In genomic region chr20:50200482-50201104, GRCh38 we compare ENCODE assay signal across 17 cellular contexts. TPM values are rescaled to one million over a fixed set of nuclear protein-coding genes. Genes with fewer than 3 reads are reported as not detected.
DNase-seq lines count a peak whose midpoint lies in the region; ATAC-seq and TF ChIP-seq lines count a peak whose summit lies in the region.
"Had no signal": no experiment of that assay in that cellular context is flagged by ENCODE, and none has a peak within 500 bp of the region (broad histone marks: within the 10 kb centered on the region; RNA-seq: fewer than 3 reads in every experiment).

No MANE protein-coding gene starts in this region.

- H3K4me3 Mint-ChIP-seq in MCF 10A (ENCODE audit: unreplicated experiment), result no peak overlapping the region
- H3K4me3 Mint-ChIP-seq in endodermal cell, result no peak overlapping the region

- no peak for DNase-seq in MCF 10A (ENCODE audit: unreplicated experiment)
- no peak for DNase-seq in mammary epithelial cell
- DNase-seq in endodermal cell, result peak; percentile 43
- peak in 1 of 3 donors; percentile 62 for DNase-seq in right lobe of liver
- peak; percentile 63 to 94 for DNase-seq in gastrocnemius medialis
- DNase-seq in activated T-cell treated with anti-CD3 and anti-CD28 coated beads, Interleukin-2, amount 50 U/mL, for 48 hours, result no peak
- no peak for DNase-seq in dermis blood vessel endothelial cell
- no peak for DNase-seq in central memory CD4-positive, alpha-beta T cell
- DNase-seq: DMS153, NCI-H1048, NCI-H1694, NCI-H446, NCI-H774 had no signal

- no peak overlapping the region for H3K4me2 ChIP-seq in mammary epithelial cell (ENCODE audit: insufficient read depth, low read depth, low read length)
- H3K4me2 ChIP-seq: BLaER1 treated with 17β-estradiol and CSF1 and Interleukin-3, amounts not matched to agents 10 nM and 100 nM had no signal

- H3K27ac Mint-ChIP-seq in MCF 10A (ENCODE audit: low read depth, unreplicated experiment) (peak overlapping the region; percentile 72), endodermal cell (no peak overlapping the region)

- peaks cover 7% of the 10 kb centered on the region for H3K4me1 Mint-ChIP-seq in MCF 10A (ENCODE audit: insufficient read depth, unreplicated experiment)
- peaks cover 14% of the 10 kb centered on the region for H3K4me1 Mint-ChIP-seq in endodermal cell

- no peaks in the 10 kb centered on the region for H3K27me3 ChIP-seq in mammary epithelial cell (ENCODE audit: insufficient read depth, low read length)
- H3K27me3 ChIP-seq in endodermal cell (ENCODE audit: control insufficient read depth, insufficient read depth, low read length, poor library complexity, severe bottlenecking), result no peaks in the 10 kb centered on the region
- no peaks in the 10 kb centered on the region for H3K27me3 ChIP-seq in right lobe of liver
- H3K27me3 ChIP-seq in gastrocnemius medialis, result no peaks in the 10 kb centered on the region
- H3K27me3 ChIP-seq: BLaER1 treated with 17β-estradiol and CSF1 and Interleukin-3, amounts not matched to agents 10 nM and 100 nM had no signal

- H3K36me3 ChIP-seq in mammary epithelial cell (ENCODE audit: insufficient read depth, low read length) (no peaks in the 10 kb centered on the region), endodermal cell (ENCODE audit: control insufficient read depth, insufficient read depth, low read length) (no peaks in the 10 kb centered on the region), right lobe of liver (no peaks in the 10 kb centered on the region), gastrocnemius medialis (no peaks in the 10 kb centered on the region)
- H3K36me3 ChIP-seq: HAP-1 had no signal

- intact Hi-C loops in MCF 10A (cut with micrococcal nuclease), result no loop called here
- intact Hi-C loops in mammary epithelial cell (cut with micrococcal nuclease), result no loop called here
- intact Hi-C loops in right lobe of liver (cut with DNase I), result no loop called here
- intact Hi-C loops in gastrocnemius medialis (cut with DNase I; ENCODE audit: low total_unique reads), result no loop called here

- H3K36me3 Mint-ChIP-seq in MCF 10A (ENCODE audit: insufficient read depth, unreplicated experiment) (peaks cover 12% of the 10 kb centered on the region), endodermal cell (ENCODE audit: low read depth) (peaks cover 3% of the 10 kb centered on the region)

- WGBS in mammary epithelial cell (ENCODE audit: low coverage, missing lambda C conversion rate), result 72% methylated on average over 6 of the region's 6 CpGs
- WGBS in endodermal cell (ENCODE audit: insufficient coverage in 1 of 2, insufficient read length in 1 of 2), 2 experiments, result 84 to 91% methylated on average over 4 to 6 of the region's 6 CpGs
- 58% methylated on average over 3 of the region's 6 CpGs for WGBS in right lobe of liver (ENCODE audit: insufficient coverage, low coverage, low lambda C conversion rate, missing lambda C conversion rate)

- H3K9me3 ChIP-seq in mammary epithelial cell (replicated peaks; ENCODE audit: insufficient read depth, low read length) (no peaks in the 10 kb centered on the region), endodermal cell (ENCODE audit: control insufficient read depth, low read length) (peaks cover 18% of the 10 kb centered on the region), right lobe of liver (peaks cover 0 to 3% (median 0%) of the 10 kb centered on the region in 4 donors), gastrocnemius medialis (no peaks in the 10 kb centered on the region)
- H3K9me3 ChIP-seq: HAP-1 had no signal

- CTCF ChIA-PET in MCF 10A (lab: Yijun Ruan, JAX) (interaction anchor here (0.7 to 2.1 kb wide), 3 partner anchors 8 to 264 kb away, joined by 3 to 8 read pairs (median 3); no protein-coding TSS in a partner anchor), mammary epithelial cell (lab: Charles Lee; ENCODE audit: low non-redundant PET) (no interaction called here)

- H4K20me1 ChIP-seq in mammary epithelial cell (ENCODE audit: insufficient read depth, low read length), result no peaks in the 10 kb centered on the region

- peaks cover 12% of the 10 kb centered on the region for H3K9me3 Mint-ChIP-seq in MCF 10A (ENCODE audit: unreplicated experiment)
- H3K9me3 Mint-ChIP-seq in endodermal cell, result peaks cover 34% of the 10 kb centered on the region

- ATAC-seq in right lobe of liver (peak in 3 of 4 donors; percentile 30 to 66 (median 45)), gastrocnemius medialis (peak; percentile 54 to 83)
- ATAC-seq: Panc1 had no signal

- in situ Hi-C loops in mammary epithelial cell (cut with MboI; ENCODE audit: low sequenced_read_pairs in 2 of 2) (no loop called here), gastrocnemius medialis (cut with MboI; ENCODE audit: low sequenced_read_pairs in 4 of 4) (loop anchor here in 1 of 4 donors (10.0 kb wide), 1 partner anchor 64 kb away; no protein-coding TSS in a partner anchor)

- H3K9ac ChIP-seq in mammary epithelial cell (ENCODE audit: insufficient read depth, low read length) (no peak overlapping the region), endodermal cell (ENCODE audit: extremely low read depth, low read length, poor library complexity, severe bottlenecking) (no peak overlapping the region)

- dilution Hi-C loops in mammary epithelial cell (cut with HindIII; ENCODE audit: low sequenced_read_pairs), result no loop called here

- no peak for TF ChIP-seq POLR2A in right lobe of liver (IDR thresholded peaks at IDR 0.05)
- no peak for TF ChIP-seq POLR2A in gastrocnemius medialis (IDR thresholded peaks at IDR 0.05)

- H3K27me3 Mint-ChIP-seq in MCF 10A (ENCODE audit: insufficient read depth, unreplicated experiment), result no peaks in the 10 kb centered on the region
- no peaks in the 10 kb centered on the region for H3K27me3 Mint-ChIP-seq in endodermal cell (ENCODE audit: insufficient read depth)

- H3K4me3 ChIP-seq in mammary epithelial cell (replicated peaks in 1 of 3; ENCODE audit: insufficient read depth in 1 of 3, low read depth in 2 of 3, low read length in 3 of 3), result no peak overlapping the region
- no peak overlapping the region for H3K4me3 ChIP-seq in endodermal cell (ENCODE audit: low read length)
- no peak overlapping the region for H3K4me3 ChIP-seq in right lobe of liver
- H3K4me3 ChIP-seq in gastrocnemius medialis, result no peak overlapping the region
- H3K4me3 ChIP-seq: BLaER1 treated with 17β-estradiol and CSF1 and Interleukin-3, amounts not matched to agents 10 nM and 100 nM; HAP-1 had no signal

- H3K27ac ChIP-seq in mammary epithelial cell (ENCODE audit: insufficient read depth, low read depth, low read length) (no peak overlapping the region), endodermal cell (ENCODE audit: low read depth, low read length) (no peak overlapping the region), right lobe of liver (no peak overlapping the region), gastrocnemius medialis (peak overlapping the region; percentile 68 to 79 (median 76))
- H3K27ac ChIP-seq: 22Rv1; BLaER1 treated with 17β-estradiol and CSF1 and Interleukin-3, amounts not matched to agents 10 nM and 100 nM had no signal

- no peaks in the 10 kb centered on the region for H3K79me2 ChIP-seq in mammary epithelial cell (ENCODE audit: insufficient read depth, low read length)

- no peak for TF ChIP-seq CTCF in MCF 10A (IDR thresholded peaks at IDR 0.05; ENCODE audit: unreplicated experiment)
- TF ChIP-seq CTCF in mammary epithelial cell (conservative IDR thresholded peaks at IDR 0.05 in 1 of 2, IDR thresholded peaks at IDR 0.05 in 1 of 2; ENCODE audit: extremely low read depth in 1 of 2, insufficient read depth in 1 of 2, low read depth in 1 of 2, low read length in 2 of 2), result no peak
- no peak for TF ChIP-seq CTCF in endodermal cell (conservative IDR thresholded peaks at IDR 0.05)
- TF ChIP-seq CTCF in right lobe of liver (IDR thresholded peaks at IDR 0.05), result no peak
- no peak for TF ChIP-seq CTCF in gastrocnemius medialis (IDR thresholded peaks at IDR 0.05 in 4 of 5, conservative IDR thresholded peaks at IDR 0.05 in 1 of 5)

- H2AFZ ChIP-seq in mammary epithelial cell (ENCODE audit: low read depth, low read length), result no peak overlapping the region

- POLR2A ChIA-PET in MCF 10A (lab: Yijun Ruan, JAX), result interaction anchor here (0.7 to 1.5 kb wide), 4 partner anchors 10 to 264 kb away, joined by 3 to 4 read pairs (median 4); no protein-coding TSS in a partner anchor

- no peaks in the 10 kb centered on the region for H3K4me1 ChIP-seq in mammary epithelial cell (ENCODE audit: insufficient read depth, low read length)
- peaks cover 9% of the 10 kb centered on the region for H3K4me1 ChIP-seq in endodermal cell (ENCODE audit: control insufficient read depth, insufficient read depth, low read length)
- no peaks in the 10 kb centered on the region for H3K4me1 ChIP-seq in right lobe of liver
- H3K4me1 ChIP-seq in gastrocnemius medialis, result peaks cover 10 to 13% of the 10 kb centered on the region in 2 donors
- H3K4me1 ChIP-seq: HAP-1 had no signal

- BruUV-seq in MCF 10A (replicated peaks; lab: Mats Ljungman, UMichigan) (no TSS peak), mammary epithelial cell (replicated peaks; lab: Mats Ljungman, UMichigan) (no TSS peak)

RNA-seq across cellular contexts. Expression of gene CEBPB, which starts 10.0 kb away (rescaled TPM):
- total RNA-seq in MCF 10A (2022), result 221 and 226 TPM in 2 replicates
- total RNA-seq in mammary epithelial cell, result 100 to 1,000 TPM in 1 of 2 donors, 10 to 100 TPM in 1; 81.9 to 166 TPM
- 35.3 TPM for polyA plus RNA-seq in mammary epithelial cell
- polyA minus RNA-seq in mammary epithelial cell, result 6.8 TPM
- 10 to 100 TPM; 14.9 to 15.1 TPM for total RNA-seq in endodermal cell
- 11.9 TPM for polyA plus RNA-seq in endodermal cell (2013, experiment 1 of 2)
- 8.9 TPM for polyA plus RNA-seq in endodermal cell (2013, experiment 2 of 2)
- total RNA-seq in right lobe of liver, result 100 to 1,000 TPM; 130 to 182 (median 152) TPM
- 100 to 1,000 TPM; 219 to 434 (median 321) TPM for total RNA-seq in gastrocnemius medialis
- 18.4 and 29.1 TPM in 2 replicates for total RNA-seq in dermis blood vessel endothelial cell

RNA-seq across cellular contexts. Expression of gene PEDS1, which starts 47.1 kb away (rescaled TPM):
- total RNA-seq in MCF 10A (2022) (26.0 and 30.5 TPM in 2 replicates), mammary epithelial cell (10 to 100 TPM; 28.8 to 29.5 TPM), endodermal cell (10 to 100 TPM; 28.0 to 30.9 TPM), right lobe of liver (10 to 100 TPM in 5 of 6 experiments, 1 to 10 TPM in 1; 6.9 to 25.3 (median 13.7) TPM), gastrocnemius medialis (10 to 100 TPM; 33.2 to 77.9 (median 38.2) TPM), dermis blood vessel endothelial cell (17.2 and 20.8 TPM in 2 replicates)
- polyA plus RNA-seq in mammary epithelial cell, result 66.2 TPM
- polyA minus RNA-seq in mammary epithelial cell, result 90.1 TPM
- 27.7 TPM for polyA plus RNA-seq in endodermal cell (2013, experiment 1 of 2)
- polyA plus RNA-seq in endodermal cell (2013, experiment 2 of 2), result 22.7 TPM

Comparison
In these comparisons a context has a peak if more than half of its experiments do, and no peak if none do; other contexts are left out.
1. DNase-seq: peak in endodermal cell (single experiment) and gastrocnemius medialis (2 of 2); none in MCF 10A (single experiment), mammary epithelial cell (single experiment), activated T-cell treated with anti-CD3 and anti-CD28 coated beads, Interleukin-2, amount 50 U/mL, for 48 hours (0 of 2), dermis blood vessel endothelial cell (single experiment) and central memory CD4-positive, alpha-beta T cell (single experiment).
2. H3K27ac ChIP-seq: peak in gastrocnemius medialis (4 of 4); none in mammary epithelial cell (single experiment), endodermal cell (single experiment) and right lobe of liver (0 of 3).